ENCODE assay signal across 20 cellular contexts in genomic region chr14:55059333-55059732, GRCh38. TPM values are rescaled to one million over a fixed set of nuclear protein-coding genes. Genes with fewer than 3 reads are reported as not detected.
DNase-seq lines count a peak whose midpoint lies in the region; ATAC-seq and TF ChIP-seq lines count a peak whose summit lies in the region.
"Had no signal": no experiment of that assay in that cellular context is flagged by ENCODE, and none has a peak within 500 bp of the region (broad histone marks: within the 10 kb centered on the region; RNA-seq: fewer than 3 reads in every experiment).

No MANE protein-coding gene starts in this region.

- no peak overlapping the region for H3K4me3 Mint-ChIP-seq in activated CD4-positive, alpha-beta T cell treated with anti-CD3 and anti-CD28 coated beads, Interleukin-2, amount 10 ng/mL, durations not matched to agents 24 days and 14 days
- H3K4me3 Mint-ChIP-seq in CD4-positive, alpha-beta T cell = no peak overlapping the region
- H3K4me3 Mint-ChIP-seq in WTC11 (no peak overlapping the region), memory B cell (no peak overlapping the region)

- peaks cover 19% of the 10 kb centered on the region for H3K4me1 Mint-ChIP-seq in activated CD4-positive, alpha-beta T cell treated with anti-CD3 and anti-CD28 coated beads, Interleukin-2, amount 10 ng/mL, durations not matched to agents 24 days and 14 days
- peaks cover 62% of the 10 kb centered on the region for H3K4me1 Mint-ChIP-seq in CD4-positive, alpha-beta T cell (ENCODE audit: low read depth)
- H3K4me1 Mint-ChIP-seq in WTC11 = peaks cover 7% of the 10 kb centered on the region
- peaks cover 19% of the 10 kb centered on the region for H3K4me1 Mint-ChIP-seq in memory B cell

- H3K27ac ChIP-seq in CD4-positive, alpha-beta T cell (ENCODE audit: low read depth, low read length) = no peak overlapping the region
- H3K27ac ChIP-seq: BLaER1 treated with 17β-estradiol and CSF1 and Interleukin-3, amounts not matched to agents 10 nM and 100 nM had no signal

- CTCF ChIA-PET in CD4-positive, alpha-beta T cell (lab: Charles Lee) = interaction anchor here (2.5 kb wide), 1 partner anchor 8 kb away, joined by 11 read pairs; the partner anchor contains the start of gene MAPK1IP1L
- CTCF ChIA-PET in WTC11 (lab: Charles Lee) = interaction anchor here (0.7 to 1.4 kb wide), 2 partner anchors 8 to 70 kb away, joined by 4 to 5 read pairs; no protein-coding TSS in a partner anchor
- CTCF ChIA-PET in GM10248 (lab: Yijun Ruan, JAX) = interaction anchor here (0.7 to 3.0 kb wide), 5 partner anchors 8 to 313 kb away, joined by 3 to 22 read pairs (median 3); partner anchors contain the start of gene MAPK1IP1L

- H3K27me3 ChIP-seq in CD4-positive, alpha-beta T cell (ENCODE audit: control insufficient read depth, insufficient read depth, low read length) = no peaks in the 10 kb centered on the region
- H3K27me3 ChIP-seq: BLaER1 treated with 17β-estradiol and CSF1 and Interleukin-3, amounts not matched to agents 10 nM and 100 nM had no signal

- intact Hi-C loops in activated CD4-positive, alpha-beta T cell treated with anti-CD3 and anti-CD28 coated beads, Interleukin-2, amount 10 ng/mL, durations not matched to agents 24 days and 14 days (cut with micrococcal nuclease) = no loop called here
- intact Hi-C loops in CD4-positive, alpha-beta T cell (cut with DNase I, micrococcal nuclease) = loop anchor here in 1 of 2 experiments (10.0 kb wide), 3 partner anchors 155 to 545 kb away; partner anchors contain the start of gene GCH1

- H3K9me3 Mint-ChIP-seq in activated CD4-positive, alpha-beta T cell treated with anti-CD3 and anti-CD28 coated beads, Interleukin-2, amount 10 ng/mL, durations not matched to agents 24 days and 14 days = no peaks in the 10 kb centered on the region
- no peaks in the 10 kb centered on the region for H3K9me3 Mint-ChIP-seq in CD4-positive, alpha-beta T cell
- H3K9me3 Mint-ChIP-seq in WTC11 (peaks cover 4% of the 10 kb centered on the region; the same call in 1 of the 2 replicates), memory B cell (no peaks in the 10 kb centered on the region)

- H3K36me3 Mint-ChIP-seq in activated CD4-positive, alpha-beta T cell treated with anti-CD3 and anti-CD28 coated beads, Interleukin-2, amount 10 ng/mL, durations not matched to agents 24 days and 14 days (ENCODE audit: low read depth) = peaks cover 46% of the 10 kb centered on the region
- H3K36me3 Mint-ChIP-seq in CD4-positive, alpha-beta T cell (ENCODE audit: low read depth) = peaks cover 85% of the 10 kb centered on the region
- H3K36me3 Mint-ChIP-seq in WTC11 (peaks cover 52% of the 10 kb centered on the region), memory B cell (peaks cover 25% of the 10 kb centered on the region)

- TF ChIP-seq CTCF in CD4-positive, alpha-beta T cell (IDR thresholded peaks at IDR 0.05) = no peak
- TF ChIP-seq CTCF in WTC11 (IDR thresholded peaks at IDR 0.05) (no peak), GM10248 (IDR thresholded peaks at IDR 0.05; ENCODE audit: control extremely low read depth, extremely low read depth, low read depth, missing control alignments) (no peak)

- H3K27me3 Mint-ChIP-seq in activated CD4-positive, alpha-beta T cell treated with anti-CD3 and anti-CD28 coated beads, Interleukin-2, amount 10 ng/mL, durations not matched to agents 24 days and 14 days = no peaks in the 10 kb centered on the region
- H3K27me3 Mint-ChIP-seq in CD4-positive, alpha-beta T cell = no peaks in the 10 kb centered on the region
- H3K27me3 Mint-ChIP-seq in WTC11 (ENCODE audit: low read depth) (no peaks in the 10 kb centered on the region), memory B cell (no peaks in the 10 kb centered on the region)

- peak; percentile 46 for DNase-seq in activated CD4-positive, alpha-beta T cell treated with anti-CD3 and anti-CD28 coated beads, Interleukin-2, amount 10 ng/mL, durations not matched to agents 24 days and 14 days
- no peak for DNase-seq in activated CD4-positive, alpha-beta T cell treated with anti-CD3 and anti-CD28 coated beads, Interleukin-2, amount 50 U/mL, for 4 hours
- DNase-seq in CD4-positive, alpha-beta T cell = no peak
- no peak for DNase-seq in WTC11 (ENCODE audit: low spot score)
- no peak for DNase-seq in memory B cell (ENCODE audit: low spot score in 2 of 2)
- DNase-seq in NOMO-1 treated with DMSO at 0.1 percent for 48 hours (lab: John Stamatoyannopoulos, UW; ENCODE audit: unreplicated experiment) = no peak
- no peak for DNase-seq in GM10248 (ENCODE audit: extremely low spot score)
- DNase-seq: 8988T; Caco-2; DMS53; KG1; NCI-H1417 treated with DMSO at 0.1 percent for 48 hours; NCI-H1930; NCI-H69; NK-92 treated with Interleukin-12 subunit alpha and Interleukin-12 subunit beta, amount 100 ng/mL, for 24 hours; OCI-M1; SHP77 treated with DMSO at 0.1 percent for 48 hours had no signal

- POLR2A ChIA-PET in CD4-positive, alpha-beta T cell (lab: Charles Lee) = interaction anchor here (0.7 to 2.0 kb wide), 2 partner anchors 12 to 13 kb away, joined by 3 to 7 read pairs; no protein-coding TSS in a partner anchor
- POLR2A ChIA-PET in WTC11 (lab: Charles Lee) = no interaction called here
- POLR2A ChIA-PET in GM10248 (lab: Yijun Ruan, JAX) = interaction anchor here (1.2 kb wide), 1 partner anchor 8 kb away, joined by 3 read pairs; the partner anchor contains the start of gene MAPK1IP1L

- no peaks in the 10 kb centered on the region for H3K9me3 ChIP-seq in CD4-positive, alpha-beta T cell (ENCODE audit: control insufficient read depth, low read length)
- H3K9me3 ChIP-seq: BLaER1 treated with 17β-estradiol and CSF1 and Interleukin-3, amounts not matched to agents 10 nM and 100 nM; Caco-2; HAP-1 had no signal

- no peak overlapping the region for H3K27ac Mint-ChIP-seq in activated CD4-positive, alpha-beta T cell treated with anti-CD3 and anti-CD28 coated beads, Interleukin-2, amount 10 ng/mL, durations not matched to agents 24 days and 14 days
- peak overlapping the region; percentile 26 for H3K27ac Mint-ChIP-seq in CD4-positive, alpha-beta T cell
- H3K27ac Mint-ChIP-seq in WTC11 (peak overlapping the region; percentile 20), memory B cell (peak overlapping the region; percentile 49)

- ATAC-seq in CD4-positive, alpha-beta T cell (ENCODE audit: poor library complexity) = no peak
- ATAC-seq in WTC11 (no peak), memory B cell (ENCODE audit: low read depth) (no peak), HG03520 (IDR thresholded peaks at IDR 0.05; ENCODE audit: unreplicated experiment) (no peak)

TF ChIP-seq in WTC11, 78 proteins besides CTCF, POLR2A, EP300 and RAD21:
- TF ChIP-seq SMAD4 (CRISPR knock-in tag; IDR thresholded peaks at IDR 0.05) (no peak), ELF4 (CRISPR knock-in tag; IDR thresholded peaks at IDR 0.05; ENCODE audit: low read depth) (no peak), TCF7 (CRISPR knock-in tag; IDR thresholded peaks at IDR 0.05; ENCODE audit: low read depth) (no peak), FOXP1 (CRISPR knock-in tag; IDR thresholded peaks at IDR 0.05; ENCODE audit: borderline replicate concordance) (no peak), ESRRA (CRISPR knock-in tag; IDR thresholded peaks at IDR 0.05; ENCODE audit: borderline replicate concordance) (no peak), TEAD1 (CRISPR knock-in tag; IDR thresholded peaks at IDR 0.05) (no peak), ZNF121 (CRISPR knock-in tag; IDR thresholded peaks at IDR 0.05) (no peak), FOXP4 (CRISPR knock-in tag; IDR thresholded peaks at IDR 0.05) (no peak), ETV6 (CRISPR knock-in tag; IDR thresholded peaks at IDR 0.05) (no peak), ATF3 (CRISPR knock-in tag; conservative IDR thresholded peaks at IDR 0.05) (no peak), MAX (CRISPR knock-in tag; IDR thresholded peaks at IDR 0.05) (no peak), ZMAT4 (CRISPR knock-in tag; IDR thresholded peaks at IDR 0.05) (no peak)

RNA-seq across cellular contexts. Expression of gene MAPK1IP1L, which starts 7.9 kb away (rescaled TPM):
- total RNA-seq in activated CD4-positive, alpha-beta T cell treated with anti-CD3 and anti-CD28 coated beads, Interleukin-2, amount 10 ng/mL, durations not matched to agents 24 days and 14 days = 142 and 144 TPM in 2 replicates
- 100 to 1,000 TPM; 198 to 207 TPM for total RNA-seq in CD4-positive, alpha-beta T cell
- total RNA-seq in WTC11 (2021) = 97.9 to 107 TPM (median 107 TPM) in 3 replicates

RNA-seq across cellular contexts. Expression of gene SOCS4, which starts 32.3 kb away (rescaled TPM):
- total RNA-seq in activated CD4-positive, alpha-beta T cell treated with anti-CD3 and anti-CD28 coated beads, Interleukin-2, amount 10 ng/mL, durations not matched to agents 24 days and 14 days = 36.4 and 39.6 TPM in 2 replicates
- 10 to 100 TPM; 19.5 to 20.7 TPM for total RNA-seq in CD4-positive, alpha-beta T cell
- total RNA-seq in WTC11 (2021) = 20.7 to 21.3 TPM (median 21.2 TPM) in 3 replicates

RNA-seq across cellular contexts. Expression of gene WDHD1, which starts 32.4 kb away (rescaled TPM):
- total RNA-seq in activated CD4-positive, alpha-beta T cell treated with anti-CD3 and anti-CD28 coated beads, Interleukin-2, amount 10 ng/mL, durations not matched to agents 24 days and 14 days = 60.7 and 63.0 TPM in 2 replicates
- total RNA-seq in CD4-positive, alpha-beta T cell = 1 to 10 TPM; 1.8 to 2.2 TPM
- total RNA-seq in WTC11 (2021) = 64.4 to 76.1 TPM (median 67.3 TPM) in 3 replicates

Comparison
In these comparisons a context has a peak if more than half of its experiments do, and no peak if none do; other contexts are left out.
1. RNA of gene WDHD1, which starts 32.4 kb away (total RNA-seq): 64.4 to 76.1 TPM in WTC11 and 60.7 to 63.0 TPM in activated CD4-positive, alpha-beta T cell treated with anti-CD3 and anti-CD28 coated beads, Interleukin-2, amount 10 ng/mL, durations not matched to agents 24 days and 14 days; 1.8 to 2.2 TPM in CD4-positive, alpha-beta T cell; every median in the first group is over 10 times any median in the second.